11 cellular contexts compared by ENCODE assay signal in the genomic region with DNA sequence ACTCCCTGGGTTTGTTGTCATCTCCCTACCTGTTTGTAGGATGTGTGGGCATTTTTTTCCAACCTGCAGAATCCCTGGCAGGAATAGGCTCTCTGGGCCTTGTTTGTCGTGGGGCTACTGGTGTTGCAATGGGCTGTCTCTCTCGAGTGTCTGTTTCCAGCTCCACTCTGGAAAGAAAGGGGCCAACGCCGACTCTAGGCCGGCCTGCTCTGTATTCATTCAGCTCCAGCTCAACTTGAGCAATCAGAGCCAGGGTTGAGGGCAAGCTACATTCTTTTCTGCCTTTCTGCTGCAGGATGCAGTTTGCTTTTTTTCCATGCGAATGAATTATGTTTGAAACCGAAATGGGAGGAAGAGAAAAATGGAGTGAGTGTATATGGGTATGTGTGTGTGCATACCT. TPM values are rescaled to one million over a fixed set of nuclear protein-coding genes. Genes with fewer than 3 reads are reported as not detected.
A peak's percentile ranks its signal among the peaks of the same experiment; 100 is the strongest.
DNase-seq lines count a peak whose midpoint lies in the region; TF ChIP-seq lines count a peak whose summit lies in the region.
"Had no signal": no experiment of that assay in that cellular context is flagged by ENCODE, and none has a peak within 500 bp of the region (broad histone marks: within the 10 kb centered on the region; RNA-seq: fewer than 3 reads in every experiment).

No MANE protein-coding gene starts in this region.

- H3K9me3 ChIP-seq in NT2/D1 (ENCODE audit: insufficient read depth, low read length): no peaks in the 10 kb centered on the region
- no peaks in the 10 kb centered on the region for H3K9me3 ChIP-seq in duodenal mucosa (ENCODE audit: control insufficient read depth in 1 of 2, low read length in 2 of 2)
- H3K9me3 ChIP-seq in transverse colon: no peaks in the 10 kb centered on the region

- H3K36me3 ChIP-seq in NT2/D1 (ENCODE audit: insufficient read depth, insufficient read length, low read length): peaks cover 35% of the 10 kb centered on the region
- H3K36me3 ChIP-seq in duodenal mucosa (ENCODE audit: control insufficient read depth in 1 of 2, insufficient read depth in 2 of 2, low read length in 2 of 2): peaks cover 10 to 25% of the 10 kb centered on the region in 2 donors
- no peaks in the 10 kb centered on the region for H3K36me3 ChIP-seq in transverse colon

- DNase-seq in NT2/D1 (ENCODE audit: low read depth, low spot score): no peak
- no peak for DNase-seq in mesothelial cell of epicardium (ENCODE audit: low spot score in 2 of 2, unreplicated experiment in 2 of 2)
- DNase-seq in transverse colon: no peak
- no peak for DNase-seq in NCI-H524 treated with DMSO at 0.1 percent for 48 hours (lab: John Stamatoyannopoulos, UW)
- DNase-seq in ACHN: no peak
- no peak for DNase-seq in NCI-H128 (lab: John Stamatoyannopoulos, UW; ENCODE audit: unreplicated experiment)
- no peak for DNase-seq in NCI-H510A treated with DMSO at 0.1 percent for 48 hours (lab: John Stamatoyannopoulos, UW)
- DNase-seq: activated T-cell treated with anti-CD3 and anti-CD28 coated beads, Interleukin-2, amount 50 U/mL, for 24 hours; Kasumi-1; stimulated activated CD4-positive, alpha-beta T cell treated with anti-CD3 and anti-CD28 coated beads, Interleukin-4, amount 100 ng/mL, for 1 hour had no signal

- peaks cover 68% of the 10 kb centered on the region for H3K4me1 Mint-ChIP-seq in mesothelial cell of epicardium

- H3K4me3 Mint-ChIP-seq in mesothelial cell of epicardium: peak overlapping the region; percentile 82
- H3K4me3 Mint-ChIP-seq: activated T-cell treated with anti-CD3 and anti-CD28 coated beads, Interleukin-2, amount 50 U/mL, for 24 hours had no signal

- intact Hi-C loops in transverse colon (cut with DNase I; ENCODE audit: low total_unique reads): no loop called here

- no peaks in the 10 kb centered on the region for H3K27me3 Mint-ChIP-seq in mesothelial cell of epicardium (ENCODE audit: low read depth)

- H3K27ac ChIP-seq in duodenal mucosa (ENCODE audit: low read depth, low read length): no peak overlapping the region
- peak overlapping the region; percentile 86 to 92 (median 91) for H3K27ac ChIP-seq in transverse colon

- H3K27me3 ChIP-seq in NT2/D1 (ENCODE audit: insufficient read depth, insufficient read length) (peaks cover 17% of the 10 kb centered on the region), duodenal mucosa (ENCODE audit: control insufficient read depth in 1 of 2, insufficient read depth in 2 of 2, low read length in 2 of 2) (no peaks in the 10 kb centered on the region), transverse colon (no peaks in the 10 kb centered on the region)

- peak overlapping the region; percentile 13 for H3K9ac ChIP-seq in NT2/D1 (ENCODE audit: insufficient read length, low read depth)
- peak overlapping the region in 1 of 2 donors; percentile 33 for H3K9ac ChIP-seq in duodenal mucosa (ENCODE audit: low read depth in 1 of 2, low read length in 2 of 2)

- H3K4me1 ChIP-seq in NT2/D1 (ENCODE audit: insufficient read depth, insufficient read length): peaks cover 5% of the 10 kb centered on the region
- peaks cover 41 to 50% of the 10 kb centered on the region in 2 donors for H3K4me1 ChIP-seq in duodenal mucosa (ENCODE audit: control insufficient read depth in 1 of 2, insufficient read depth in 2 of 2, low read length in 2 of 2)
- H3K4me1 ChIP-seq in transverse colon: peaks cover 46 to 79% (median 55%) of the 10 kb centered on the region in 4 donors

- H3K9me3 Mint-ChIP-seq in mesothelial cell of epicardium: no peaks in the 10 kb centered on the region
- H3K9me3 Mint-ChIP-seq: activated T-cell treated with anti-CD3 and anti-CD28 coated beads, Interleukin-2, amount 50 U/mL, for 24 hours had no signal

- peaks cover 16% of the 10 kb centered on the region for H3K36me3 Mint-ChIP-seq in mesothelial cell of epicardium

- TF ChIP-seq CTCF in mesothelial cell of epicardium (IDR thresholded peaks at IDR 0.05; ENCODE audit: unreplicated experiment) (no peak), transverse colon (IDR thresholded peaks at IDR 0.05) (no peak)

- no peak overlapping the region for H3K4me3 ChIP-seq in NT2/D1 (ENCODE audit: insufficient read length, low read depth)
- peak overlapping the region; percentile 77 to 82 for H3K4me3 ChIP-seq in duodenal mucosa (ENCODE audit: low read depth in 1 of 2, low read length in 2 of 2)
- peak overlapping the region in 1 of 4 donors; percentile 93 for H3K4me3 ChIP-seq in transverse colon

- H3K27ac Mint-ChIP-seq in mesothelial cell of epicardium: peak overlapping the region; percentile 95
- H3K27ac Mint-ChIP-seq: activated T-cell treated with anti-CD3 and anti-CD28 coated beads, Interleukin-2, amount 50 U/mL, for 24 hours had no signal

- in situ Hi-C loops in transverse colon (cut with MboI; ENCODE audit: low pct_ligation_motif_present in 1 of 4, low pct_unique_long_range_greater_than_20kb in 1 of 4, low sequenced_read_pairs in 3 of 4): no loop called here
- in situ Hi-C loops in ACHN (cut with HindIII; ENCODE audit: low pct_ligation_motif_present, low pct_unique_long_range_greater_than_20kb, low sequenced_read_pairs): no loop called here

- 70 to 92% methylated on average over 2 to 7 of the region's 7 CpGs for WGBS in transverse colon (ENCODE audit: low coverage in 1 of 2), 2 donors

- TF ChIP-seq POLR2A in transverse colon (IDR thresholded peaks at IDR 0.05): no peak

- TF ChIP-seq EP300 in transverse colon (IDR thresholded peaks at IDR 0.05; ENCODE audit: low read depth): no peak

RNA-seq across cellular contexts. Expression of a gene that starts 2.3 kb away (rescaled TPM):
- total RNA-seq in mesothelial cell of epicardium (43.4 to 51.1 TPM (median 44.4 TPM) in 3 replicates), transverse colon (100 to 1,000 TPM in 1 of 4 donors, 10 to 100 TPM in 3; 49.2 to 108 (median 57.8) TPM)
